ENCODE assay signal across 9 cellular contexts in the genomic region with DNA sequence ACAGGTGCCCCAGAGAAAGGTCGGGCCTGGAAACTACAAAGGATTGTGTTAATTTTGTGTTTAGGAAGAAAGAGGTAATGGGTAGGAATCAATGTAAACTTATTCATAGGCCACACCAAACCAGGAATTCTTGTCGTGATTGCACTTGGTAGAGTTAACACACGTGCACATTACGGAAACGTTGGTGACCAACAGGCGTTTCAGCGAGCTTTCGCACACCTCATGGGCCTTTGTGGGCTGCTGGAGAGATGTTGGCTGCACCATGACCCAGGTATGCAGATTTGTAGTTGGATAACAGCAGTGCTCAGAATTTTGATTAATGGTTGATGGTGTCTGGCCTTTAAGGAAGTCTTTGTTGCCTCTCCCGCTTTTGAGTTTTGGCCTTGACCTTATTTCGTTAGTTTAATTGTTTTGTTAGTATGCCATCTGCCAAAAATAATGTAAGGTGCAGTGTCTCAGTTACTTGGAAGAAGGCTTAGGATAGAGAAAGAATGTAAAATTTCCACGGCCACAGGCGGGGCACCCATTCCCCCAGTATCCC. TPM values are rescaled to one million over a fixed set of nuclear protein-coding genes. Genes with fewer than 3 reads are reported as not detected.
DNase-seq lines count a peak whose midpoint lies in the region; ATAC-seq and TF ChIP-seq lines count a peak whose summit lies in the region.
"Had no signal": no experiment of that assay in that cellular context is flagged by ENCODE, and none has a peak within 500 bp of the region (broad histone marks: within the 10 kb centered on the region; RNA-seq: fewer than 3 reads in every experiment).

No MANE protein-coding gene starts in this region.

- no peak overlapping the region for H3K9ac ChIP-seq in BLaER1

- H3K4me3 ChIP-seq in BLaER1, result peak overlapping the region; percentile 88

- H3K27ac Mint-ChIP-seq in HFFc6 (peak overlapping the region; percentile 60), nephron progenitor cell (no peak overlapping the region)
- peak overlapping the region; percentile 58 for H3K27ac Mint-ChIP-seq in central memory CD8-positive, alpha-beta T cell (ENCODE audit: low read depth)

- no peaks in the 10 kb centered on the region for H3K27me3 ChIP-seq in BLaER1
- H3K27me3 ChIP-seq: pancreas had no signal

- peaks cover 45% of the 10 kb centered on the region for H3K4me1 ChIP-seq in BLaER1

- H3K36me3 Mint-ChIP-seq in HFFc6 (ENCODE audit: low read depth) (peaks cover 9% of the 10 kb centered on the region; the same call in 1 of the 2 replicates), nephron progenitor cell (ENCODE audit: low read depth) (peaks cover 23% of the 10 kb centered on the region)
- H3K36me3 Mint-ChIP-seq in central memory CD8-positive, alpha-beta T cell (ENCODE audit: insufficient read depth), result peaks cover 28% of the 10 kb centered on the region

- TF ChIP-seq CTCF in HFFc6 (IDR thresholded peaks at IDR 0.05) (no peak), nephron progenitor cell (IDR thresholded peaks at IDR 0.05) (no peak)

- no peak for DNase-seq in HFFc6
- DNase-seq in central memory CD8-positive, alpha-beta T cell (ENCODE audit: low spot score in 2 of 2), result no peak
- DNase-seq in nephron progenitor cell, result no peak
- DNase-seq in stimulated activated CD4-positive, alpha-beta T cell treated with anti-CD3 and anti-CD28 coated beads, Interleukin-1b, Interleukin-23, amount 100 ng/mL, for 48 hours, result no peak

- peaks cover 3% of the 10 kb centered on the region; the same call in 1 of the 2 replicates for H3K27me3 Mint-ChIP-seq in HFFc6 (ENCODE audit: insufficient read depth)
- no peaks in the 10 kb centered on the region for H3K27me3 Mint-ChIP-seq in central memory CD8-positive, alpha-beta T cell
- H3K27me3 Mint-ChIP-seq in nephron progenitor cell (ENCODE audit: low read depth, poor library complexity), result peaks cover 3% of the 10 kb centered on the region

- peaks cover 46% of the 10 kb centered on the region for H3K4me1 Mint-ChIP-seq in HFFc6 (ENCODE audit: low read depth)
- H3K4me1 Mint-ChIP-seq in central memory CD8-positive, alpha-beta T cell, result peaks cover 50% of the 10 kb centered on the region
- H3K4me1 Mint-ChIP-seq in nephron progenitor cell, result peaks cover 59% of the 10 kb centered on the region

- no peak for ATAC-seq in central memory CD8-positive, alpha-beta T cell (replicated peaks; ENCODE audit: extremely low read depth, poor library complexity, severe bottlenecking)
- ATAC-seq in HG03045 (IDR thresholded peaks at IDR 0.05; ENCODE audit: unreplicated experiment) (no peak), HG03196 (IDR thresholded peaks at IDR 0.05; ENCODE audit: unreplicated experiment) (no peak), GM21825 (IDR thresholded peaks at IDR 0.05; ENCODE audit: unreplicated experiment) (no peak)

- no peak overlapping the region for H3K27ac ChIP-seq in BLaER1

- no peaks in the 10 kb centered on the region for H3K9me3 ChIP-seq in BLaER1
- H3K9me3 ChIP-seq: pancreas had no signal

- H3K4me3 Mint-ChIP-seq in HFFc6 (peak overlapping the region; percentile 71), nephron progenitor cell (peak overlapping the region; percentile 88)
- peak overlapping the region; percentile 89 for H3K4me3 Mint-ChIP-seq in central memory CD8-positive, alpha-beta T cell

- 0 out of 2 replicates have a peak, but pooled peaks cover 7% of the 10 kb centered on the region for H4K20me1 ChIP-seq in BLaER1

- H3K9me3 Mint-ChIP-seq in HFFc6 (no peaks in the 10 kb centered on the region), nephron progenitor cell (peaks cover 4% of the 10 kb centered on the region)
- no peaks in the 10 kb centered on the region for H3K9me3 Mint-ChIP-seq in central memory CD8-positive, alpha-beta T cell

- H3K4me2 ChIP-seq in BLaER1, result peak overlapping the region; percentile 64

- peaks cover 4% of the 10 kb centered on the region; the same call in 1 of the 2 replicates for H3K36me3 ChIP-seq in BLaER1
- H3K36me3 ChIP-seq: pancreas had no signal

RNA-seq across cellular contexts. Expression of gene ZNF236, which starts 1.8 kb away (rescaled TPM):
- total RNA-seq in HFFc6 (2021; fragmentation: NEBNext Ultra II Directional; extraction: Animal tissue kit (Norgen Biotek cat#: 25700)), result 10 to 100 TPM in 1 of 6 experiments, 1 to 10 TPM in 5; 6.3 to 10.4 (median 8.1) TPM
